In genomic region chr22:37492428-37493344, GRCh38 we compare ENCODE assay signal across 8 cellular contexts. TPM values are rescaled to one million over a fixed set of nuclear protein-coding genes. Genes with fewer than 3 reads are reported as not detected.
DNase-seq lines count a peak whose midpoint lies in the region; ATAC-seq and TF ChIP-seq lines count a peak whose summit lies in the region.

No MANE protein-coding gene starts in this region.

- H3K23ac ChIP-seq in IMR-90 (ENCODE audit: low read depth, low read length), result no peak overlapping the region

- dilution Hi-C loops in IMR-90 (cut with HindIII; ENCODE audit: low sequenced_read_pairs, unreplicated experiment), result no loop called here

- DNase-seq in Caco-2 (peak in 1 of 2 experiments; percentile 59), IMR-90 (peak; percentile 59), activated B cell treated with CpG ODN at 0.5 μM for 24 hours (no peak), osteocyte (ENCODE audit: extremely low spot score, unreplicated experiment) (no peak), superior temporal gyrus (ENCODE audit: extremely low spot score) (no peak)
- peak; percentile 13 for DNase-seq in effector CD8-positive, alpha-beta T cell (lab: John Stamatoyannopoulos, UW)

- H2BK120ac ChIP-seq in IMR-90 (ENCODE audit: low read depth, low read length), result no peak overlapping the region

- peaks cover under 1% of the 10 kb centered on the region for H3K4me1 Mint-ChIP-seq in Caco-2 (ENCODE audit: low read depth, unreplicated experiment)
- peaks cover 8% of the 10 kb centered on the region for H3K4me1 Mint-ChIP-seq in activated B cell treated with CpG ODN at 0.5 μM for 24 hours
- peaks cover 23% of the 10 kb centered on the region for H3K4me1 Mint-ChIP-seq in osteocyte (ENCODE audit: unreplicated experiment)

- H3K4ac ChIP-seq in IMR-90 (ENCODE audit: low read depth, low read length), result no peak overlapping the region

- H3K14ac ChIP-seq in IMR-90 (replicated peaks; ENCODE audit: low read depth, low read length), result no peak overlapping the region

- H3K4me3 ChIP-seq in Caco-2 (ENCODE audit: low read depth, low read length) (no peak overlapping the region), IMR-90 (ENCODE audit: insufficient read depth, low read depth, low read length) (no peak overlapping the region)

- TF ChIP-seq CTCF in Caco-2 (IDR thresholded peaks at IDR 0.05; ENCODE audit: insufficient read depth in 1 of 2, low read depth in 1 of 2, low read length in 1 of 2, severe bottlenecking in 1 of 2, unreplicated experiment in 1 of 2) (peak; percentile 20 to 31), IMR-90 (conservative IDR thresholded peaks at IDR 0.05; ENCODE audit: low read depth, low read length) (peak; percentile 44), activated B cell treated with CpG ODN at 0.5 μM for 24 hours (IDR thresholded peaks at IDR 0.05) (no peak), osteocyte (IDR thresholded peaks at IDR 0.05) (peak; percentile 51)

- CTCF ChIA-PET in Caco-2 (lab: Charles Lee), result no interaction called here
- CTCF ChIA-PET in IMR-90 (lab: Yijun Ruan, JAX), result no interaction called here
- CTCF ChIA-PET in activated B cell treated with CpG ODN at 0.5 μM for 24 hours (lab: Charles Lee), result interaction anchor here (1.4 kb wide), 1 partner anchor 176 kb away, joined by 4 read pairs; no protein-coding TSS in a partner anchor

- 0 out of 4 replicates have a peak, but pooled peaks cover 0 to under 1% of the 10 kb centered on the region in 2 experiments for H3K79me1 ChIP-seq in IMR-90 (ENCODE audit: low read depth in 1 of 2, low read length in 2 of 2)

- no peak overlapping the region for H4K5ac ChIP-seq in IMR-90 (ENCODE audit: low read depth, low read length)

- H2AK9ac ChIP-seq in IMR-90 (replicated peaks; ENCODE audit: low read depth, low read length, poor library complexity), result peak overlapping the region; percentile 15

- H3K4me3 Mint-ChIP-seq in Caco-2 (ENCODE audit: unreplicated experiment) (no peak overlapping the region), activated B cell treated with CpG ODN at 0.5 μM for 24 hours (no peak overlapping the region), osteocyte (ENCODE audit: unreplicated experiment) (no peak overlapping the region)

- peak; percentile 24; the same call in 1 of the 2 replicates for TF ChIP-seq RAD21 in IMR-90 (IDR thresholded peaks at IDR 0.05; ENCODE audit: low read length)

- no peak overlapping the region for H4K8ac ChIP-seq in IMR-90 (ENCODE audit: low read depth in 2 of 2, low read length in 2 of 2)

- H3K9me3 ChIP-seq in Caco-2 (no peaks in the 10 kb centered on the region), IMR-90 (ENCODE audit: control insufficient read depth, insufficient read depth, low read length) (no peaks in the 10 kb centered on the region)

- in situ Hi-C loops in IMR-90 (cut with MboI; ENCODE audit: low sequenced_read_pairs), result no loop called here

- H3K27ac ChIP-seq in IMR-90 (ENCODE audit: insufficient read depth, low read length), result no peak overlapping the region

- no peak overlapping the region for H3K18ac ChIP-seq in IMR-90 (ENCODE audit: low read depth, low read length)

- H2AFZ ChIP-seq in IMR-90 (replicated peaks; ENCODE audit: low read length, poor library complexity), result no peak overlapping the region

- intact Hi-C loops in Caco-2 (cut with micrococcal nuclease; ENCODE audit: unreplicated experiment), result no loop called here
- intact Hi-C loops in IMR-90 (cut with micrococcal nuclease), result no loop called here
- intact Hi-C loops in activated B cell treated with CpG ODN at 0.5 μM for 24 hours (cut with micrococcal nuclease), result no loop called here

- POLR2A ChIA-PET in Caco-2 (lab: Charles Lee), result no interaction called here
- POLR2A ChIA-PET in IMR-90 (lab: Charles Lee; ENCODE audit: unreplicated experiment), result interaction anchor here (0.6 kb wide), 1 partner anchor 16 kb away, joined by 5 read pairs; no protein-coding TSS in a partner anchor
- POLR2A ChIA-PET in activated B cell treated with CpG ODN at 0.5 μM for 24 hours (lab: Charles Lee), result interaction anchor here (0.6 kb wide), 1 partner anchor 144 kb away, joined by 6 read pairs; no protein-coding TSS in a partner anchor

- no TSS peak for BruUV-seq in Caco-2 (replicated peaks; lab: Mats Ljungman, UMichigan)
- no TSS peak for BruUV-seq in IMR-90 (replicated peaks; lab: Mats Ljungman, UMichigan)

- H4K91ac ChIP-seq in IMR-90 (ENCODE audit: insufficient read depth, low read depth, low read length), result no peak overlapping the region

- H3K9ac ChIP-seq in IMR-90 (ENCODE audit: low read depth, low read length), result no peak overlapping the region

- WGBS in IMR-90 (ENCODE audit: extremely low coverage in 2 of 2, insufficient read length in 1 of 2), 2 experiments, result 89% methylated on average over 12 of the region's 24 CpGs; no CpG with 5 or more reads in 1 of the 2 experiments

- no peaks in the 10 kb centered on the region for H3K27me3 Mint-ChIP-seq in Caco-2 (ENCODE audit: insufficient read depth, unreplicated experiment)
- peaks cover 6% of the 10 kb centered on the region for H3K27me3 Mint-ChIP-seq in activated B cell treated with CpG ODN at 0.5 μM for 24 hours
- H3K27me3 Mint-ChIP-seq in osteocyte (ENCODE audit: unreplicated experiment), result no peaks in the 10 kb centered on the region

- H3K36me3 ChIP-seq in Caco-2 (ENCODE audit: control insufficient read depth, insufficient read depth, low read length) (peaks cover 5% of the 10 kb centered on the region), IMR-90 (ENCODE audit: control insufficient read depth, insufficient read depth, low read length) (peaks cover 2% of the 10 kb centered on the region; the same call in 1 of the 2 replicates)

- no peak overlapping the region for H2BK15ac ChIP-seq in IMR-90 (ENCODE audit: low read depth, low read length)

- H2BK20ac ChIP-seq in IMR-90 (ENCODE audit: low read depth, low read length), result no peak overlapping the region

- H3K36me3 Mint-ChIP-seq in Caco-2 (ENCODE audit: insufficient read depth, unreplicated experiment) (peaks cover 30% of the 10 kb centered on the region), activated B cell treated with CpG ODN at 0.5 μM for 24 hours (ENCODE audit: low read depth) (no peaks in the 10 kb centered on the region), osteocyte (ENCODE audit: unreplicated experiment) (peaks cover 29% of the 10 kb centered on the region)

- H3K27me3 ChIP-seq in Caco-2 (replicated peaks; ENCODE audit: control insufficient read depth, insufficient read depth, low read length) (no peaks in the 10 kb centered on the region), IMR-90 (ENCODE audit: control insufficient read depth, insufficient read depth, low read length) (no peaks in the 10 kb centered on the region)

- peak; percentile 61 for ATAC-seq in IMR-90 (ENCODE audit: low read depth)
- ATAC-seq in activated B cell treated with CpG ODN at 0.5 μM for 24 hours (ENCODE audit: low read depth), result peak; percentile 88
- no peak for ATAC-seq in GM21528 (IDR thresholded peaks at IDR 0.05; ENCODE audit: low FRiP score, unreplicated experiment)
- ATAC-seq in HG03095 (IDR thresholded peaks at IDR 0.05; ENCODE audit: unreplicated experiment), result no peak

- H3K9me3 Mint-ChIP-seq in Caco-2 (ENCODE audit: unreplicated experiment) (no peaks in the 10 kb centered on the region), activated B cell treated with CpG ODN at 0.5 μM for 24 hours (no peaks in the 10 kb centered on the region), osteocyte (ENCODE audit: unreplicated experiment) (no peaks in the 10 kb centered on the region)

- no peak overlapping the region for H3K56ac ChIP-seq in IMR-90 (ENCODE audit: extremely low read depth, insufficient read depth, low read length)

- H2BK5ac ChIP-seq in IMR-90 (ENCODE audit: low read depth, low read length, poor library complexity, severe bottlenecking), result no peak overlapping the region

- peaks cover under 1% of the 10 kb centered on the region; the same call in 1 of the 2 replicates for H3K4me1 ChIP-seq in Caco-2
- H3K4me1 ChIP-seq in IMR-90 (ENCODE audit: control insufficient read depth, insufficient read depth, low read length), result peaks cover 9% of the 10 kb centered on the region

- TF ChIP-seq POLR2A in IMR-90 (IDR thresholded peaks at IDR 0.05; ENCODE audit: low read depth, low read length), result no peak

- no peak overlapping the region; the same call in 1 of the 2 replicates for H2AK5ac ChIP-seq in IMR-90 (ENCODE audit: low read depth, low read length)

- H4K20me1 ChIP-seq in IMR-90 (ENCODE audit: insufficient read depth, low read length), result peaks cover 8% of the 10 kb centered on the region

- peak overlapping the region; percentile 18 for H3K27ac Mint-ChIP-seq in Caco-2 (ENCODE audit: unreplicated experiment)
- H3K27ac Mint-ChIP-seq in activated B cell treated with CpG ODN at 0.5 μM for 24 hours, result no peak overlapping the region
- H3K27ac Mint-ChIP-seq in osteocyte (ENCODE audit: unreplicated experiment), result peak overlapping the region; percentile 7

- H3K9me1 ChIP-seq in IMR-90 (ENCODE audit: insufficient read depth, low read length), result peaks cover 3% of the 10 kb centered on the region; the same call in 1 of the 2 replicates

- no peak overlapping the region for H3K4me2 ChIP-seq in IMR-90 (ENCODE audit: low read depth, low read length)

TF ChIP-seq in IMR-90, 13 proteins besides CTCF, POLR2A, EP300 and RAD21:
- TF ChIP-seq CEBPB (IDR thresholded peaks at IDR 0.05; ENCODE audit: low read depth, low read length), result no peak
- TF ChIP-seq SMC3 (IDR thresholded peaks at IDR 0.05; ENCODE audit: low read depth, low read length), result peak; percentile 25; the same call in 1 of the 2 replicates
- TF ChIP-seq USF2 (IDR thresholded peaks at IDR 0.05; ENCODE audit: low read depth, low read length), result peak; percentile 57; the same call in 1 of the 2 replicates

RNA-seq across cellular contexts. Expression of gene MFNG, which starts 6.5 kb away (rescaled TPM):
- total RNA-seq in Caco-2 (2022) (3.6 TPM in 2 replicates), IMR-90 (2012; rRNA removed) (not detected in 2 replicates), activated B cell treated with CpG ODN at 0.5 μM for 24 hours (86.1 and 90.6 TPM in 2 replicates), osteocyte (1.5 and 2.3 TPM in 2 replicates)
- polyA plus RNA-seq in IMR-90 (2012; rRNA removed), result 0.15 and 0.24 TPM in 2 replicates
- 0.08 and 0.34 TPM in 2 replicates for polyA plus RNA-seq in IMR-90 (2012; cell fraction: cytosol; rRNA removed)
- 0.91 and 1.7 TPM in 2 replicates for polyA plus RNA-seq in IMR-90 (2012; cell fraction: nucleus; rRNA removed; ENCODE audit: low replicate concordance)

RNA-seq across cellular contexts. Expression of gene CARD10, which starts 26.5 kb away (rescaled TPM):
- 26.5 and 31.7 TPM in 2 replicates for total RNA-seq in Caco-2 (2022)
- total RNA-seq in IMR-90 (2012; rRNA removed), result 6.1 TPM in 2 replicates
- 18.4 and 19.8 TPM in 2 replicates for polyA plus RNA-seq in IMR-90 (2012; rRNA removed)
- 9.8 and 18.6 TPM in 2 replicates for polyA plus RNA-seq in IMR-90 (2012; cell fraction: cytosol; rRNA removed)
- polyA plus RNA-seq in IMR-90 (2012; cell fraction: nucleus; rRNA removed; ENCODE audit: low replicate concordance), result 23.8 and 66.7 TPM in 2 replicates
- total RNA-seq in activated B cell treated with CpG ODN at 0.5 μM for 24 hours, result not detected in 2 replicates
- 29.2 and 31.5 TPM in 2 replicates for total RNA-seq in osteocyte

Comparison
In these comparisons a context has a peak if more than half of its experiments do, and no peak if none do; other contexts are left out.
1. DNase-seq: peak in IMR-90 (single experiment) and effector CD8-positive, alpha-beta T cell (single experiment); none in activated B cell treated with CpG ODN at 0.5 μM for 24 hours (single experiment), osteocyte (single experiment) and superior temporal gyrus (single experiment).
2. ATAC-seq: peak in IMR-90 (single experiment) and activated B cell treated with CpG ODN at 0.5 μM for 24 hours (single experiment); none in GM21528 (single experiment) and HG03095 (single experiment).
3. RNA of gene MFNG, which starts 6.5 kb away (total RNA-seq): 86.1 to 90.6 TPM in activated B cell treated with CpG ODN at 0.5 μM for 24 hours; 3.6 TPM in Caco-2, 1.5 to 2.3 TPM in osteocyte and not detected in IMR-90; every median in the first group is over 10 times any median in the second.